ENCODE assay signal across 8 cellular contexts in genomic region chr12:132907789-132908144, GRCh38. TPM values are rescaled to one million over a fixed set of nuclear protein-coding genes. Genes with fewer than 3 reads are reported as not detected.
A peak's percentile ranks its signal among the peaks of the same experiment; 100 is the strongest.
DNase-seq lines count a peak whose midpoint lies in the region; ATAC-seq and TF ChIP-seq lines count a peak whose summit lies in the region.
"Not testable (repeated sequence)": the region's sequence is repeated elsewhere in the genome, so short reads cannot be mapped to it uniquely, and the experiment has no call there.

No MANE protein-coding gene starts in this region.

- H3K27me3 ChIP-seq in ACC112 (ENCODE audit: insufficient read depth, low read length); H9 (ENCODE audit: insufficient read depth, low read length); ascending aorta: not testable (repeated sequence)
- peaks cover 16% of the 10 kb centered on the region for H3K27me3 ChIP-seq in iPS-15b (ENCODE audit: control insufficient read depth, insufficient read depth, low read length)
- peaks cover 0 to 36% (median 10%) of the 10 kb centered on the region in 7 donors for H3K27me3 ChIP-seq in spleen (replicated peaks in 1 of 7)

- not testable (repeated sequence) for H3K56ac ChIP-seq in H9 (ENCODE audit: insufficient read length, low read depth, low read length)

- H2AK5ac ChIP-seq in H9 (ENCODE audit: insufficient read length, low read length), result not testable (repeated sequence)

- H2BK120ac ChIP-seq in H9 (ENCODE audit: low read depth, low read length, poor library complexity, severe bottlenecking), result not testable (repeated sequence)

- not testable (repeated sequence) for H4K20me1 ChIP-seq in H9 (ENCODE audit: control insufficient read depth, insufficient read depth, insufficient read length)

- not testable (repeated sequence) for H3K14ac ChIP-seq in H9 (ENCODE audit: insufficient read depth, low read length)

- not testable (repeated sequence) for H3K4me1 ChIP-seq in ACC112 (ENCODE audit: control insufficient read depth, insufficient read depth, low read length, unreplicated experiment); H9 (ENCODE audit: insufficient read depth, low read length); ascending aorta; iPS-15b (ENCODE audit: control insufficient read depth, insufficient read depth, low read length)
- H3K4me1 ChIP-seq in spleen, result peaks cover 3 to 42% (median 17%) of the 10 kb centered on the region in 6 donors

- not testable (repeated sequence) for H3K9me3 ChIP-seq in H9 (ENCODE audit: control insufficient read depth, low read depth, low read length); iPS-15b (ENCODE audit: control insufficient read depth, insufficient read depth, low read length)
- H3K9me3 ChIP-seq in ascending aorta, result peaks cover 0 to 34% of the 10 kb centered on the region in 2 donors
- peaks cover 0 to 95% (median 31%) of the 10 kb centered on the region in 8 donors for H3K9me3 ChIP-seq in spleen

- not testable (repeated sequence) for H3K18ac ChIP-seq in H9 (ENCODE audit: insufficient read length, low read depth, low read length)

- peak overlapping the region; percentile 90 for H2AFZ ChIP-seq in ACC112 (ENCODE audit: low read length, unreplicated experiment)
- H2AFZ ChIP-seq in H9 (ENCODE audit: low read length), result not testable (repeated sequence)

- not testable (repeated sequence) for H4K5ac ChIP-seq in H9 (ENCODE audit: insufficient read length, low read depth, low read length)

- intact Hi-C loops in ascending aorta (cut with DNase I) (loop anchor here (1.0 to 5.0 kb wide), 6 partner anchors 20 to 173 kb away; partner anchors contain the start of genes ANKLE2, CHFR, ZNF140 and ZNF84), natural killer cell (cut with micrococcal nuclease) (loop anchor here (1.0 to 2.0 kb wide), 4 partner anchors 19 to 274 kb away; partner anchors contain the start of genes ZNF140, ZNF268 and ZNF605)
- intact Hi-C loops in spleen (cut with DNase I; ENCODE audit: low total_unique reads), result not testable (repeated sequence)

- not testable (repeated sequence) for H3K79me2 ChIP-seq in ACC112 (ENCODE audit: control insufficient read depth, insufficient read depth, low read length, unreplicated experiment); H9 (ENCODE audit: insufficient read depth, low read length)

- ATAC-seq in natural killer cell, result not testable (repeated sequence)

- not testable (repeated sequence) for H3K9ac ChIP-seq in H9 (ENCODE audit: extremely low read depth, insufficient read length, low read length); iPS-15b (ENCODE audit: low read depth, low read length)

- H2BK5ac ChIP-seq in H9 (ENCODE audit: insufficient read length, low read length), result not testable (repeated sequence)

- not testable (repeated sequence) for H3K36me3 ChIP-seq in ACC112 (ENCODE audit: insufficient read depth, low read length); ascending aorta; iPS-15b (ENCODE audit: control insufficient read depth, insufficient read depth, low read length); spleen

- H2BK20ac ChIP-seq in H9 (ENCODE audit: low read depth, low read length, poor library complexity, severe bottlenecking), result not testable (repeated sequence)

- H3K36me3 Mint-ChIP-seq in H9 (ENCODE audit: insufficient read depth in 1 of 3, low read depth in 3 of 3); endothelial cell (ENCODE audit: low read depth, unreplicated experiment); natural killer cell: not testable (repeated sequence)

- not testable (repeated sequence) for TF ChIP-seq POLR2A in spleen (IDR thresholded peaks at IDR 0.05)

- no CpG with 5 or more reads among the region's 23 CpGs for WGBS in H9 (ENCODE audit: extremely low coverage, insufficient read length, low lambda C conversion rate)
- 3 to 11% (median 10%) methylated on average over 21 to 23 of the region's 23 CpGs for WGBS in spleen, 5 donors

- not testable (repeated sequence) for H3K79me1 ChIP-seq in H9 (ENCODE audit: insufficient read depth, low read depth, low read length, poor library complexity, severe bottlenecking)

- not testable (repeated sequence) for TF ChIP-seq CTCF in H9 (conservative IDR thresholded peaks at IDR 0.05); WI38 (IDR thresholded peaks at IDR 0.05; ENCODE audit: low read depth, low read length); ascending aorta (IDR thresholded peaks at IDR 0.05); endothelial cell (IDR thresholded peaks at IDR 0.05; ENCODE audit: unreplicated experiment); natural killer cell (IDR thresholded peaks at IDR 0.05); spleen (IDR thresholded peaks at IDR 0.05 in 8 of 11, conservative IDR thresholded peaks at IDR 0.05 in 3 of 11)

- not testable (repeated sequence) for H2BK15ac ChIP-seq in H9 (ENCODE audit: low read depth, low read length)

- not testable (repeated sequence) for H4K91ac ChIP-seq in H9 (ENCODE audit: insufficient read length, low read depth, low read length)

- H3K4me1 Mint-ChIP-seq in H9 (peaks cover 5 to 14% of the 10 kb centered on the region in 2 experiments; a peak in 3 of 4 replicates), natural killer cell (peaks cover 0 to 14% of the 10 kb centered on the region in 2 donors)
- H3K4me1 Mint-ChIP-seq in endothelial cell (ENCODE audit: unreplicated experiment), result not testable (repeated sequence)

- H3K27ac Mint-ChIP-seq in H9 (0 out of 7 replicates have a peak overlapping the region, but pooled peaks of 1 of the 3 experiments have one; percentile 40), endothelial cell (ENCODE audit: unreplicated experiment) (peak overlapping the region; percentile 61), natural killer cell (peak overlapping the region; percentile 83 to 96)

- H3K4me3 ChIP-seq in ACC112 (ENCODE audit: low read depth, low read length), result peak overlapping the region; percentile 83
- H3K4me3 ChIP-seq in WI38 (ENCODE audit: low read depth, low read length), result peak overlapping the region; percentile 65
- H3K4me3 ChIP-seq in ascending aorta, result peak overlapping the region; percentile 79 to 86
- peak overlapping the region; percentile 73 for H3K4me3 ChIP-seq in iPS-15b (ENCODE audit: low read depth, low read length)
- H3K4me3 ChIP-seq in spleen, result peak overlapping the region; percentile 58 to 84 (median 64)

- not testable (repeated sequence) for H4K8ac ChIP-seq in H9 (replicated peaks; ENCODE audit: insufficient read length, low read depth, low read length)

- H3K4me3 Mint-ChIP-seq in H9 (peak overlapping the region; percentile 78 to 92), endothelial cell (ENCODE audit: unreplicated experiment) (peak overlapping the region; percentile 65), natural killer cell (peak overlapping the region; percentile 85)

- not testable (repeated sequence) for H3K23ac ChIP-seq in H9 (ENCODE audit: insufficient read length, low read depth, low read length)

- peaks cover 36% of the 10 kb centered on the region for H3K27me3 Mint-ChIP-seq in H9 (ENCODE audit: low read depth)
- H3K27me3 Mint-ChIP-seq in endothelial cell (ENCODE audit: unreplicated experiment); natural killer cell (ENCODE audit: low read depth in 2 of 2): not testable (repeated sequence)

- H3K9me3 Mint-ChIP-seq in H9, result peaks cover 18 to 22% of the 10 kb centered on the region in 2 experiments
- H3K9me3 Mint-ChIP-seq in endothelial cell (ENCODE audit: unreplicated experiment); natural killer cell: not testable (repeated sequence)

- H3K23me2 ChIP-seq in H9 (ENCODE audit: insufficient read length, low read depth, low read length, poor library complexity, severe bottlenecking), result not testable (repeated sequence)

- H3K4ac ChIP-seq in H9 (ENCODE audit: low read depth, low read length), result not testable (repeated sequence)

- H3T11ph ChIP-seq in H9 (ENCODE audit: low read length), result not testable (repeated sequence)

- H3K4me2 ChIP-seq in H9 (ENCODE audit: insufficient read depth, insufficient read length, low read length), result peak overlapping the region; percentile 80

- H2BK12ac ChIP-seq in H9 (ENCODE audit: insufficient read length, low read depth, low read length), result not testable (repeated sequence)

- H3K27ac ChIP-seq in ACC112 (ENCODE audit: low read depth, low read length) (peak overlapping the region; percentile 77), ascending aorta (peak overlapping the region; percentile 79 to 85), spleen (peak overlapping the region; percentile 24 to 91 (median 81))
- H3K27ac ChIP-seq in H9 (ENCODE audit: insufficient read length, low read depth, low read length), result not testable (repeated sequence)

- not testable (repeated sequence) for DNase-seq in H9; ascending aorta (ENCODE audit: low spot score in 2 of 2); endothelial cell (ENCODE audit: low spot score); natural killer cell; spleen

RNA-seq across cellular contexts. Expression of gene CHFR, which starts 20.4 kb away (rescaled TPM):
- total RNA-seq in H9 (2021) (51.9 and 53.3 TPM in 2 replicates), ascending aorta (7.9 TPM), endothelial cell (ENCODE audit: unreplicated experiment) (74.1 TPM), natural killer cell (100 to 1,000 TPM; 161 to 170 (median 168) TPM), spleen (10 to 100 TPM; 60.4 to 87.2 (median 68.1) TPM)
- 10 to 100 TPM; 26.7 to 46.1 (median 41.8) TPM for polyA plus RNA-seq in spleen

RNA-seq across cellular contexts. Expression of gene ZNF605, which starts 48.3 kb away (rescaled TPM):
- 17.3 and 19.3 TPM in 2 replicates for total RNA-seq in H9 (2021)
- 1.3 TPM for total RNA-seq in ascending aorta
- total RNA-seq in endothelial cell (ENCODE audit: unreplicated experiment), result 8.3 TPM
- 10 to 100 TPM in 1 of 3 donors, 1 to 10 TPM in 2; 6.0 to 15.8 (median 7.6) TPM for total RNA-seq in natural killer cell
- 10 to 100 TPM; 11.0 to 18.9 (median 12.5) TPM for total RNA-seq in spleen
- 1 to 10 TPM; 1.6 to 3.3 (median 1.9) TPM for polyA plus RNA-seq in spleen
